8 cellular contexts compared by ENCODE assay signal in genomic region chr1:3900969-3901529, GRCh38. TPM values are rescaled to one million over a fixed set of nuclear protein-coding genes. Genes with fewer than 3 reads are reported as not detected.
A peak's percentile ranks its signal among the peaks of the same experiment; 100 is the strongest.
DNase-seq lines count a peak whose midpoint lies in the region; ATAC-seq and TF ChIP-seq lines count a peak whose summit lies in the region.

No MANE protein-coding gene starts in this region.

- H3K4me1 ChIP-seq in rectal smooth muscle tissue (ENCODE audit: control insufficient read depth, insufficient read depth, low read length) (no peaks in the 10 kb centered on the region), aorta (ENCODE audit: control insufficient read depth in 1 of 2, insufficient read depth in 2 of 2, low read length in 2 of 2) (no peaks in the 10 kb centered on the region)

- H3K9ac ChIP-seq in rectal smooth muscle tissue (ENCODE audit: low read length) = peak overlapping the region; percentile 74

- DNase-seq in NCI-H1417 (lab: John Stamatoyannopoulos, UW) = peak; percentile 90 to 96 (median 96)
- DNase-seq in T1000 (lab: John Stamatoyannopoulos, UW) = peak; percentile 94
- peak; percentile 99 for DNase-seq in astrocyte of the hippocampus (ENCODE audit: low read depth, low spot score)
- peak; percentile 98 for DNase-seq in hepatic stellate cell (ENCODE audit: low spot score)
- DNase-seq in aorta = peak; percentile 99

- H3K27me3 ChIP-seq in rectal smooth muscle tissue (ENCODE audit: control insufficient read depth, insufficient read depth, low read length) (no peaks in the 10 kb centered on the region), aorta (ENCODE audit: control insufficient read depth in 1 of 2, insufficient read depth in 2 of 2, low read length in 1 of 2) (no peaks in the 10 kb centered on the region)

- H3K4me3 ChIP-seq in GM12875 (ENCODE audit: low read depth, low read length) (peak overlapping the region; percentile 94), rectal smooth muscle tissue (ENCODE audit: low read length) (peak overlapping the region; percentile 95), aorta (ENCODE audit: low read length in 2 of 2) (peak overlapping the region; percentile 71 to 76)

- no peaks in the 10 kb centered on the region for H3K9me3 ChIP-seq in aorta (ENCODE audit: control insufficient read depth, low read length)

- ATAC-seq in HG02678 (IDR thresholded peaks at IDR 0.05; ENCODE audit: unreplicated experiment) (peak; percentile 48), aorta (ENCODE audit: low FRiP score) (peak; percentile 95)

- H3K36me3 ChIP-seq in rectal smooth muscle tissue (ENCODE audit: control insufficient read depth, insufficient read depth, low read length) (no peaks in the 10 kb centered on the region), aorta (ENCODE audit: control insufficient read depth in 1 of 2, insufficient read depth in 2 of 2, low read length in 1 of 2) (no peaks in the 10 kb centered on the region)

- 0% methylated on average over 50 to 51 of the region's 51 CpGs for WGBS in aorta, 2 donors

- H3K27ac ChIP-seq in rectal smooth muscle tissue (ENCODE audit: low read depth, low read length) = peak overlapping the region; percentile 96
- H3K27ac ChIP-seq in aorta (ENCODE audit: low read depth in 1 of 2, low read length in 2 of 2) = peak overlapping the region in 1 of 2 donors; percentile 95

- intact Hi-C loops in aorta (cut with DNase I) = no loop called here

- no peak for TF ChIP-seq CTCF in GM12875 (IDR thresholded peaks at IDR 0.05; ENCODE audit: borderline replicate concordance, insufficient read depth, low read depth, low read length)

RNA-seq across cellular contexts. Expression of gene C1orf174, which starts 1.0 kb away (rescaled TPM):
- 10 to 100 TPM; 16.7 to 19.8 TPM for total RNA-seq in aorta
- 10 to 100 TPM; 12.6 to 15.6 TPM for polyA plus RNA-seq in aorta

RNA-seq across cellular contexts. Expression of gene DFFB, which starts 43.8 kb away (rescaled TPM):
- 10 to 100 TPM in 1 of 2 donors, 1 to 10 TPM in 1; 5.7 to 10.2 TPM for total RNA-seq in aorta
- polyA plus RNA-seq in aorta = 1 to 10 TPM; 4.3 to 8.1 TPM

RNA-seq across cellular contexts. Expression of gene CEP104, which starts 44.0 kb away (rescaled TPM):
- 10 to 100 TPM; 47.8 to 53.6 TPM for total RNA-seq in aorta
- 1 to 10 TPM; 8.1 to 8.5 TPM for polyA plus RNA-seq in aorta
